In genomic region chrX:120604359-120604782, GRCh38 we compare ENCODE assay signal across 1 cellular context.
TF ChIP-seq lines count a peak whose summit lies in the region.

No MANE protein-coding gene starts in this region.

TF ChIP-seq in GM12878, 131 proteins besides CTCF, POLR2A, EP300 and RAD21 (continues in another document):
- TF ChIP-seq PAX5 (IDR thresholded peaks at IDR 0.05; ENCODE audit: borderline replicate concordance, low read depth, low read length) = no peak
- TF ChIP-seq HDAC2 (IDR thresholded peaks at IDR 0.05) = no peak
- no peak for TF ChIP-seq TCF12 (IDR thresholded peaks at IDR 0.05; ENCODE audit: low read depth, low read length)
- no peak for TF ChIP-seq SREBF2 (IDR thresholded peaks at IDR 0.05; ENCODE audit: low read length)
- no peak for TF ChIP-seq MYC (IDR thresholded peaks at IDR 0.05; ENCODE audit: insufficient read depth, insufficient read length, insufficient replicate concordance, low read length, severe bottlenecking)
- TF ChIP-seq NFYA (IDR thresholded peaks at IDR 0.05; ENCODE audit: borderline replicate concordance, low read depth, low read length) = no peak
- TF ChIP-seq SUPT20H (IDR thresholded peaks at IDR 0.05; ENCODE audit: borderline replicate concordance, control insufficient read depth, low read depth, low read length) = no peak
- no peak for TF ChIP-seq ZNF274 (IDR thresholded peaks at IDR 0.05; ENCODE audit: insufficient read depth, insufficient read length)
- no peak for TF ChIP-seq RCOR1 (conservative IDR thresholded peaks at IDR 0.05; ENCODE audit: low read depth, low read length)
- TF ChIP-seq ZNF687 (IDR thresholded peaks at IDR 0.05) = peak; percentile 90
- 0 out of 2 replicates have a peak, but pooled peaks have one; percentile 36 for TF ChIP-seq SIN3A (IDR thresholded peaks at IDR 0.05; ENCODE audit: low read depth, low read length)
- no peak for TF ChIP-seq RBBP5 (conservative IDR thresholded peaks at IDR 0.05)
- TF ChIP-seq ZBTB4 (CRISPR knock-in tag; IDR thresholded peaks at IDR 0.05) = no peak
- TF ChIP-seq CBX5 (IDR thresholded peaks at IDR 0.05; ENCODE audit: low read depth) = no peak
- no peak for TF ChIP-seq BCL11A (IDR thresholded peaks at IDR 0.05; ENCODE audit: low read depth, low read length)
- peak; percentile 66 for TF ChIP-seq NR2C1 (IDR thresholded peaks at IDR 0.05)
- TF ChIP-seq ZBTB11 (CRISPR knock-in tag; IDR thresholded peaks at IDR 0.05) = no peak
- no peak for TF ChIP-seq IRF4 (IDR thresholded peaks at IDR 0.05; ENCODE audit: low read depth, low read length)
- TF ChIP-seq HDAC6 (IDR thresholded peaks at IDR 0.05; ENCODE audit: unreplicated experiment) = peak; percentile 5
- no peak for TF ChIP-seq MXI1 (IDR thresholded peaks at IDR 0.05; ENCODE audit: low read depth, low read length)
- no peak for TF ChIP-seq NR2C2 (IDR thresholded peaks at IDR 0.05; ENCODE audit: borderline replicate concordance, control insufficient read depth, insufficient read length, low read depth)
- TF ChIP-seq GABPA (IDR thresholded peaks at IDR 0.05; ENCODE audit: low read depth) = 0 out of 2 replicates have a peak, but pooled peaks have one; percentile 58
- no peak for TF ChIP-seq ZNF384 (IDR thresholded peaks at IDR 0.05; ENCODE audit: borderline replicate concordance, low read depth, low read length)
- no peak for TF ChIP-seq JUND (IDR thresholded peaks at IDR 0.05; ENCODE audit: low read depth, low read length)
- TF ChIP-seq TCF3 (IDR thresholded peaks at IDR 0.05; ENCODE audit: borderline replicate concordance, insufficient read depth, low read depth, low read length) = no peak
- TF ChIP-seq ATF2 (IDR thresholded peaks at IDR 0.05; ENCODE audit: low read length) = no peak
- no peak for TF ChIP-seq RUNX3 (IDR thresholded peaks at IDR 0.05; ENCODE audit: low read length)
- no peak for TF ChIP-seq PBX3 (IDR thresholded peaks at IDR 0.05; ENCODE audit: insufficient replicate concordance, low read depth, low read length)
- no peak for TF ChIP-seq RAD51 (IDR thresholded peaks at IDR 0.05)
- TF ChIP-seq BMI1 (IDR thresholded peaks at IDR 0.05; ENCODE audit: borderline replicate concordance) = no peak
- peak; percentile 47; the same call in 1 of the 2 replicates for TF ChIP-seq MTA3 (IDR thresholded peaks at IDR 0.05; ENCODE audit: borderline replicate concordance, low read length)
- TF ChIP-seq FOXM1 (IDR thresholded peaks at IDR 0.05; ENCODE audit: low read depth, low read length) = no peak
- no peak for TF ChIP-seq SMAD5 (IDR thresholded peaks at IDR 0.05; ENCODE audit: low read depth)
- no peak for TF ChIP-seq KLF5 (IDR thresholded peaks at IDR 0.05; ENCODE audit: partially characterized antibody)
- TF ChIP-seq SPI1 (IDR thresholded peaks at IDR 0.05; ENCODE audit: borderline replicate concordance, insufficient read depth, low read depth, low read length) = no peak
- no peak for TF ChIP-seq CBX3 (IDR thresholded peaks at IDR 0.05; ENCODE audit: borderline replicate concordance, low read depth)
- no peak for TF ChIP-seq EGR1 (IDR thresholded peaks at IDR 0.05; ENCODE audit: borderline replicate concordance in 1 of 2, low read depth in 2 of 2, low read length in 2 of 2)
- TF ChIP-seq ZNF592 (IDR thresholded peaks at IDR 0.05) = no peak
- no peak for TF ChIP-seq EZH2 (IDR thresholded peaks at IDR 0.05; ENCODE audit: borderline replicate concordance, control insufficient read depth, low read depth, low read length)
- no peak for TF ChIP-seq CEBPB (IDR thresholded peaks at IDR 0.05; ENCODE audit: borderline replicate concordance in 1 of 2, low read depth in 2 of 2, low read length in 2 of 2)
- TF ChIP-seq E4F1 (IDR thresholded peaks at IDR 0.05; ENCODE audit: borderline replicate concordance, partially characterized antibody) = no peak
- no peak for TF ChIP-seq ZNF217 (IDR thresholded peaks at IDR 0.05)
- TF ChIP-seq LARP7 (IDR thresholded peaks at IDR 0.05) = no peak
- TF ChIP-seq NBN (IDR thresholded peaks at IDR 0.05) = no peak
- TF ChIP-seq NR2F1 (conservative IDR thresholded peaks at IDR 0.05) = no peak
- no peak for TF ChIP-seq STAT3 (IDR thresholded peaks at IDR 0.05; ENCODE audit: low read depth, low read length)
